Comparison of ENCODE assay signal across 9 cellular contexts in the genomic region with DNA sequence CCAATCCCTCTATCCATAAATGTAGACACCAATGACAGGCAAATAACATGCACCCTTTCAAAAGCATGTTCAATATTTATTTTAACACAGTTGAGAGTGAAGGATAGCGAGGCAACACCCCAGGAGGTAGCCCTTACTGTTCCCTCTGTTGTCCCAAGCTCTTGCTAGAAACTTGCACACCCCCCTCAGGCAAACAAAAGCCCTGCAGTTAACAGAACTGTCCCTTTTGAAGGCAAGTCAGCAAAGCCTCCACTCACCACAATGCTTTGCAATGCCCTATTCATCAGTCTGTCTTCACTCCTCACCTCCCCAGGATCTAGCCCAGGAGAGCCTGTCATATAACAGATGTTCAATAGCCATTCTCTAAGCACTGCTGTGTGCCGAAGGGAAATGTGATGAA. TPM values are rescaled to one million over a fixed set of nuclear protein-coding genes. Genes with fewer than 3 reads are reported as not detected.
DNase-seq lines count a peak whose midpoint lies in the region; ATAC-seq and TF ChIP-seq lines count a peak whose summit lies in the region.
"Had no signal": no experiment of that assay in that cellular context is flagged by ENCODE, and none has a peak within 500 bp of the region (broad histone marks: within the 10 kb centered on the region; RNA-seq: fewer than 3 reads in every experiment).

No MANE protein-coding gene starts in this region.

- no peak overlapping the region for H3K4me3 ChIP-seq in AG09309 (ENCODE audit: control insufficient read depth, low read depth, low read length)
- no peak overlapping the region for H3K4me3 ChIP-seq in epithelial cell of proximal tubule (ENCODE audit: low read depth, low read length)

- no peak for ATAC-seq in GM18909 (IDR thresholded peaks at IDR 0.05; ENCODE audit: poor library complexity, unreplicated experiment)
- ATAC-seq in HG03097 (IDR thresholded peaks at IDR 0.05; ENCODE audit: low FRiP score, unreplicated experiment) = no peak

- DNase-seq in AG09309 (ENCODE audit: low read depth) = no peak
- no peak for DNase-seq in GM10266 (ENCODE audit: extremely low spot score)
- peak; percentile 6 for DNase-seq in NCI-H510A (lab: John Stamatoyannopoulos, UW)
- DNase-seq in epithelial cell of proximal tubule (ENCODE audit: low read depth) = no peak
- DNase-seq in amniotic stem cell (lab: John Stamatoyannopoulos, UW) = no peak
- no peak for DNase-seq in NCI-H2196 treated with DMSO at 0.1 percent for 48 hours (lab: John Stamatoyannopoulos, UW; ENCODE audit: unreplicated experiment)
- DNase-seq: kidney had no signal

- peak; percentile 22 for TF ChIP-seq CTCF in AG09309 (IDR thresholded peaks at IDR 0.05; ENCODE audit: control insufficient read depth, insufficient read depth, low read depth, low read length, missing control alignments)
- TF ChIP-seq CTCF in GM10266 (IDR thresholded peaks at IDR 0.05; ENCODE audit: control insufficient read depth, insufficient read depth, low read depth, missing control alignments) = peak; percentile 7
- peak; percentile 23 for TF ChIP-seq CTCF in epithelial cell of proximal tubule (conservative IDR thresholded peaks at IDR 0.05; ENCODE audit: low read depth, low read length)

RNA-seq across cellular contexts. Expression of gene CNEP1R1, which starts 3.5 kb away (rescaled TPM):
- total RNA-seq in epithelial cell of proximal tubule = 13.1 and 20.3 TPM in 2 replicates

RNA-seq across cellular contexts. Expression of gene HEATR3, which starts 44.3 kb away (rescaled TPM):
- 18.3 and 25.8 TPM in 2 replicates for total RNA-seq in epithelial cell of proximal tubule
